In the genomic region with DNA sequence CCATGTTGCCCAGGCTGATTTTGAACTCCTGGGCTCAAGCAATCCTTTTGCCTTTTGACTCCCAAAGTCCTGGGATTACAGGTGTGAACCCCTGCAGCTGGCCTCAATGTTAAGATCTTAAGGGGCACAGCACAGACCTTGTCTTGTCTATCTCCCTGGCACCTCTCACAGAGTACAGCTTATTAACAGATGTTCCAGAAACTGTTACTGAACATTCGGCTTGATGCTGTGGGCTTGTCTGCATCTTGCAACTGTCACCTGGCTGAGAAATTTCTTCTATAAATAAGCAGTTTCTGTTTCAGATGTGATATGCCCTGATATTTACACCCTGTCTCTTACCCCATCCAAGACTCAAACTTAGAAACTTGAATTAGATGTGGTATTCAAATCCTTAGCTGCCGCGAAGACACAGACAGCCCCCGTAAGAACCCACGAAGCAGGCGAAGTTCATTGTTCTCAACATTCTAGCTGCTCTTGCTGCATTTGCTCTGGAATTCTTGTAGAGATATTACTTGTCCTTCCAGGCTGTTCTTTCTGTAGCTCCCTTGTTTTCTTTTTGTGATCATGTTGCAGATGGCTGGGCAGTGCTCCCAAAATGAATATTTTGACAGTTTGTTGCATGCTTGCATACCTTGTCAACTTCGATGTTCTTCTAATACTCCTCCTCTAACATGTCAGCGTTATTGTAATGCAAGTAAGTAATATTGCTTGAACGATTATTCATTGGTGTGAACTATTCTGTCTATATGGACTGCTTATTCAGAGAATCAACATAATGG, we compare ENCODE assay signal across 12 cellular contexts. TPM values are rescaled to one million over a fixed set of nuclear protein-coding genes. Genes with fewer than 3 reads are reported as not detected.
DNase-seq lines count a peak whose midpoint lies in the region; ATAC-seq, FAIRE-seq and TF ChIP-seq lines count a peak whose summit lies in the region.
"Had no signal": no experiment of that assay in that cellular context is flagged by ENCODE, and none has a peak within 500 bp of the region (broad histone marks: within the 10 kb centered on the region; RNA-seq: fewer than 3 reads in every experiment).

A gene (plus strand): TSS at position 450 of the 779 bp plus-strand sequence. CDS start 115 bp downstream, at position 565.

- DNase-seq in GM10266 (ENCODE audit: extremely low spot score), result peak; percentile 66
- DNase-seq in K562 (ENCODE audit: extremely low read depth in 1 of 4, low spot score in 3 of 4), result no peak
- DNase-seq in CD4-positive, alpha-beta memory T cell, result no peak
- no peak for DNase-seq in Peyer's patch
- no peak for DNase-seq in body of pancreas
- no peak for DNase-seq in hepatic stellate cell (ENCODE audit: low spot score)
- DNase-seq: Calu3, hippocampal formation had no signal

- peak within 1 kb of the TSS; percentile 39 to 43; a peak in 1 of 4 replicates for H3K9ac ChIP-seq in K562 (ENCODE audit: insufficient read depth in 1 of 2, low read depth in 2 of 2, low read length in 2 of 2)

- POLR2A ChIA-PET in K562 (lab: Yijun Ruan, JAX), result interaction anchor here (0.7 to 1.5 kb wide), 7 partner anchors 8 to 296 kb away, joined by 3 to 4 read pairs (median 4); a partner anchor contains a TSS
- POLR2A ChIA-PET in CD4-positive, alpha-beta memory T cell (lab: Charles Lee; ENCODE audit: partially characterized antibody), result no interaction called here

- H3K27me3 ChIP-seq in K562 (ENCODE audit: control insufficient read depth in 2 of 2, insufficient read depth in 2 of 2, low read length in 2 of 2) (no peaks in the 10 kb centered on the region), Peyer's patch (no peaks in the 10 kb centered on the region), body of pancreas (no peaks in the 10 kb centered on the region)
- no peaks in the 10 kb centered on the region for H3K27me3 ChIP-seq in CD4-positive, alpha-beta memory T cell (ENCODE audit: insufficient read depth, low read length)
- H3K27me3 ChIP-seq: suprapubic skin had no signal

- H3K9me3 Mint-ChIP-seq in CD4-positive, alpha-beta memory T cell, result no peaks in the 10 kb centered on the region
- H3K9me3 Mint-ChIP-seq: T-helper 1 cell treated with Interleukin-12 subunit alpha and Interleukin-12 subunit beta and Interleukin-4 antibody, amounts not matched to agents 30 μg/mL and 1 μg/mL, for 36 hours had no signal

- no peak within 1 kb of the TSS for H3K27ac Mint-ChIP-seq in CD4-positive, alpha-beta memory T cell
- H3K27ac Mint-ChIP-seq: T-helper 1 cell treated with Interleukin-12 subunit alpha and Interleukin-12 subunit beta and Interleukin-4 antibody, amounts not matched to agents 30 μg/mL and 1 μg/mL, for 36 hours had no signal

- WGBS in K562 (ENCODE audit: insufficient coverage, low coverage, missing lambda C conversion rate), result 30% methylated on average over 9 of the region's 9 CpGs
- 65 to 66% methylated on average over 9 of the region's 9 CpGs for WGBS in body of pancreas, 2 donors

- H2AFZ ChIP-seq in K562 (ENCODE audit: low read depth, low read length), result peak within 1 kb of the TSS; percentile 79

- no peaks in the 10 kb centered on the region for H3K79me2 ChIP-seq in K562 (ENCODE audit: control insufficient read depth, insufficient read depth, low read length)

- H4K20me1 ChIP-seq in K562 (replicated peaks; ENCODE audit: control insufficient read depth, insufficient read depth, low read length), result no peaks in the 10 kb centered on the region

- no peak for TF ChIP-seq POLR2A in K562 (conservative IDR thresholded peaks at IDR 0.05)
- no peak for TF ChIP-seq POLR2A in Peyer's patch (IDR thresholded peaks at IDR 0.05)
- no peak for TF ChIP-seq POLR2A in body of pancreas (IDR thresholded peaks at IDR 0.05)

- H3K4me3 Mint-ChIP-seq in CD4-positive, alpha-beta memory T cell, result no peak within 1 kb of the TSS
- H3K4me3 Mint-ChIP-seq: T-helper 1 cell treated with Interleukin-12 subunit alpha and Interleukin-12 subunit beta and Interleukin-4 antibody, amounts not matched to agents 30 μg/mL and 1 μg/mL, for 36 hours had no signal

- H3K4me3 ChIP-seq in K562 (no peak within 1 kb of the TSS), Peyer's patch (no peak within 1 kb of the TSS), body of pancreas (no peak within 1 kb of the TSS)
- H3K4me3 ChIP-seq in CD4-positive, alpha-beta memory T cell (ENCODE audit: low read length in 2 of 2), result no peak within 1 kb of the TSS
- H3K4me3 ChIP-seq: suprapubic skin had no signal

- no peaks in the 10 kb centered on the region for H3K36me3 Mint-ChIP-seq in CD4-positive, alpha-beta memory T cell

- no peaks in the 10 kb centered on the region for H3K36me3 ChIP-seq in K562 (ENCODE audit: control insufficient read depth, insufficient read depth, low read length)
- H3K36me3 ChIP-seq in CD4-positive, alpha-beta memory T cell (ENCODE audit: insufficient read depth, low read length), result no peaks in the 10 kb centered on the region
- H3K36me3 ChIP-seq in Peyer's patch, result no peaks in the 10 kb centered on the region
- no peaks in the 10 kb centered on the region for H3K36me3 ChIP-seq in body of pancreas (replicated peaks in 1 of 2; ENCODE audit: insufficient read depth in 1 of 2, low read depth in 2 of 2)
- H3K36me3 ChIP-seq: suprapubic skin had no signal

- in situ Hi-C loops in K562 (cut with MboI), result no loop called here

- peaks cover 0 to 1% (median 0%) of the 10 kb centered on the region in 4 donors for H3K4me1 Mint-ChIP-seq in CD4-positive, alpha-beta memory T cell

- peaks cover 0 to 12% of the 10 kb centered on the region in 2 experiments; a peak in 2 of 5 replicates for H3K4me1 ChIP-seq in K562 (replicated peaks in 1 of 2; ENCODE audit: control insufficient read depth in 2 of 2, insufficient read depth in 2 of 2, low read length in 2 of 2)
- H3K4me1 ChIP-seq in CD4-positive, alpha-beta memory T cell (ENCODE audit: insufficient read depth, low read length), result no peaks in the 10 kb centered on the region
- H3K4me1 ChIP-seq in Peyer's patch, result peaks cover 0 to 11% (median 0%) of the 10 kb centered on the region in 4 donors
- no peaks in the 10 kb centered on the region for H3K4me1 ChIP-seq in body of pancreas
- H3K4me1 ChIP-seq: suprapubic skin had no signal

- no peak for TF ChIP-seq RAD21 in K562 (CRISPR knock-in tag; conservative IDR thresholded peaks at IDR 0.05 in 1 of 2, IDR thresholded peaks at IDR 0.05 in 1 of 2)

- no peak for TF ChIP-seq EP300 in K562 (IDR thresholded peaks at IDR 0.05; ENCODE audit: low read length)

- ATAC-seq in GM19397 (IDR thresholded peaks at IDR 0.05; ENCODE audit: unreplicated experiment) (peak; percentile 78), HG03039 (IDR thresholded peaks at IDR 0.05; ENCODE audit: unreplicated experiment) (peak; percentile 70), K562 (peak; percentile 33), body of pancreas (no peak)

- no TSS peak for BruUV-seq in K562 (replicated peaks; lab: Mats Ljungman, UMichigan)

- TF ChIP-seq CTCF in GM10266 (IDR thresholded peaks at IDR 0.05; ENCODE audit: control insufficient read depth, insufficient read depth, low read depth, missing control alignments) (no peak), K562 (IDR thresholded peaks at IDR 0.05 in 2 of 3, conservative IDR thresholded peaks at IDR 0.05 in 1 of 3; ENCODE audit: insufficient read depth in 2 of 3, low read depth in 1 of 3, low read length in 3 of 3) (no peak), Peyer's patch (IDR thresholded peaks at IDR 0.05) (no peak), body of pancreas (IDR thresholded peaks at IDR 0.05) (no peak)

- no peaks in the 10 kb centered on the region for H3K9me1 ChIP-seq in K562 (ENCODE audit: control insufficient read depth, insufficient read depth, low read length)

- H3K27me3 Mint-ChIP-seq in CD4-positive, alpha-beta memory T cell, result peaks cover 0 to 10% of the 10 kb centered on the region in 2 donors

- H3K9me3 ChIP-seq in K562 (replicated peaks; ENCODE audit: control insufficient read depth, insufficient read depth, low read depth, low read length) (no peaks in the 10 kb centered on the region), Peyer's patch (no peaks in the 10 kb centered on the region), body of pancreas (no peaks in the 10 kb centered on the region)
- H3K9me3 ChIP-seq in CD4-positive, alpha-beta memory T cell (ENCODE audit: control insufficient read depth in 1 of 2, low read length in 2 of 2), result no peaks in the 10 kb centered on the region
- H3K9me3 ChIP-seq: suprapubic skin had no signal

- H3K27ac ChIP-seq in K562 (ENCODE audit: extremely low read depth, low read depth, low read length) (peak within 1 kb of the TSS; percentile 23; the same call in 1 of the 3 replicates), Peyer's patch (peak within 1 kb of the TSS in 2 of 4 donors; percentile 69 to 71), body of pancreas (no peak within 1 kb of the TSS)
- no peak within 1 kb of the TSS for H3K27ac ChIP-seq in CD4-positive, alpha-beta memory T cell (ENCODE audit: low read depth, low read length)
- H3K27ac ChIP-seq: suprapubic skin had no signal

- CTCF ChIA-PET in K562 (lab: Yijun Ruan, JAX; ENCODE audit: low intra/inter-chr PET ratio), result no interaction called here
- CTCF ChIA-PET in CD4-positive, alpha-beta memory T cell (lab: Charles Lee; ENCODE audit: partially characterized antibody), result no interaction called here

- intact Hi-C loops in K562 (cut with micrococcal nuclease) (no loop called here), body of pancreas (cut with DNase I) (no loop called here)
- intact Hi-C loops in CD4-positive, alpha-beta memory T cell (cut with micrococcal nuclease), result no loop called here

- H3K4me2 ChIP-seq in K562 (ENCODE audit: insufficient read depth, low read length), result peak within 1 kb of the TSS; percentile 35

- peak; percentile 46 for FAIRE-seq in K562 (lab: Jason Lieb, UNC)

RNA-seq across cellular contexts. Expression of the gene that starts here (rescaled TPM):
- total RNA-seq in K562 (2011; cell fraction: chromatin; rRNA removed; ENCODE audit: low replicate concordance), result not detected in 2 replicates
- not detected in 2 replicates for total RNA-seq in K562 (2011; cell fraction: nucleolus; rRNA removed)
- total RNA-seq in K562 (2011; cell fraction: nucleoplasm; rRNA removed), result not detected in 2 replicates
- total RNA-seq in K562 (2014; rRNA removed) (not detected in 2 replicates), K562 (2014; rRNA removed; fragmentation: Illumina TruSeq; extraction: Trizol) (not detected in 2 replicates), K562 (2015; rRNA removed; fragmentation: Illumina TruSeq; extraction: Trizol) (not detected in 2 replicates), K562 (2021) (not detected in 2 replicates), Peyer's patch (not detected), body of pancreas (not detected)
- polyA plus RNA-seq in K562 (2011; rRNA removed) (not detected in 2 replicates), K562 (2014; fragmentation: Illumina TruSeq; extraction: Trizol) (not detected in 2 replicates), K562 (2014; fragmentation: Nextera tagmentation; extraction: Ambion mirVana) (not detected), K562 (2014; rRNA removed) (not detected in 2 replicates)
- polyA plus RNA-seq in K562 (2011; cell fraction: cytosol; rRNA removed), result not detected in 2 replicates
- polyA plus RNA-seq in K562 (2011; cell fraction: nucleus; rRNA removed), result not detected in 2 replicates
- polyA plus RNA-seq in K562 (2012), result not detected in 2 replicates
- not detected in 2 replicates for polyA minus RNA-seq in K562 (2011; rRNA and poly(A)+ RNA removed)
- polyA minus RNA-seq in K562 (2011; cell fraction: cytosol; rRNA and poly(A)+ RNA removed), result not detected in 2 replicates
- polyA minus RNA-seq in K562 (2011; cell fraction: nucleus; rRNA and poly(A)+ RNA removed), result not detected in 2 replicates
- total RNA-seq in CD4-positive, alpha-beta memory T cell, result not detected
- 1 to 10 TPM in 1 of 2 donors, not detected in 1; 3.0 TPM for polyA plus RNA-seq in CD4-positive, alpha-beta memory T cell
- total RNA-seq: Calu3, suprapubic skin had no signal

Comparison
In these comparisons a context has a peak if more than half of its experiments do, and no peak if none do; other contexts are left out.
1. Peak in ATAC-seq, H3K27ac ChIP-seq, H3K9ac ChIP-seq and H3K4me2 ChIP-seq in K562; RNA of the gene not detected or under 1 TPM.